ENCODE assay signal across 10 cellular contexts in the genomic region with DNA sequence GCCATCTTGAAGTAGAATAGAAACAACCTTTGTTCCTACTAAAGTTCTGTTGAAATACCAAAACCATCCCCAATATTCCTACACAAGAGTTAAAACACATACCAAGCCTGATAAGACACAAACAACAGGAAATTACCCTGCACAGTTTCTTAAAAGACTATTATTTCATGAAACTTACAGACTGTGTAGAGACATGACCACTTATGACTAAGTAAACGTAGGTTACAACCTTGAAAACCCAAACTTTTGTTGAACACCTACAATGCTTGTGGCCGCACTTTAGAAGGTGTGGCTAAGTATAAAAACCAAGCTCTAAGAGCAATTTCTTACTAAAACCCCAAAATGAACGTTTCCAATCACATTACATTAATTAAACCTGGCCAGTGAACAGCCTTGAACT. TPM values are rescaled to one million over a fixed set of nuclear protein-coding genes. Genes with fewer than 3 reads are reported as not detected.
DNase-seq lines count a peak whose midpoint lies in the region; ATAC-seq, FAIRE-seq and TF ChIP-seq lines count a peak whose summit lies in the region.
"Had no signal": no experiment of that assay in that cellular context is flagged by ENCODE, and none has a peak within 500 bp of the region (broad histone marks: within the 10 kb centered on the region; RNA-seq: fewer than 3 reads in every experiment).

No MANE protein-coding gene starts in this region.

- POLR2A ChIA-PET in naive thymus-derived CD8-positive, alpha-beta T cell (lab: Charles Lee), result interaction anchor here (1.3 kb wide), 2 partner anchors 28 to 36 kb away, joined by 3 to 4 read pairs; no protein-coding TSS in a partner anchor
- POLR2A ChIA-PET in HEK293T (lab: Yijun Ruan, JAX), result no interaction called here

- no peaks in the 10 kb centered on the region for H3K36me3 Mint-ChIP-seq in chondrocyte (ENCODE audit: low read depth)
- no peaks in the 10 kb centered on the region for H3K36me3 Mint-ChIP-seq in naive thymus-derived CD8-positive, alpha-beta T cell

- peak overlapping the region; percentile 84 for H3K4me3 Mint-ChIP-seq in chondrocyte (ENCODE audit: unreplicated experiment)
- peak overlapping the region; percentile 69 to 94 (median 83) for H3K4me3 Mint-ChIP-seq in naive thymus-derived CD8-positive, alpha-beta T cell

- peak; percentile 86 for FAIRE-seq in D721Med (lab: Jason Lieb, UNC)

- H3K27ac Mint-ChIP-seq in chondrocyte (ENCODE audit: unreplicated experiment), result peak overlapping the region; percentile 94
- H3K27ac Mint-ChIP-seq in naive thymus-derived CD8-positive, alpha-beta T cell, result peak overlapping the region; percentile 11 to 86 (median 76)

- ATAC-seq in naive thymus-derived CD8-positive, alpha-beta T cell, result no peak
- ATAC-seq in HG03354 (IDR thresholded peaks at IDR 0.05; ENCODE audit: poor library complexity, severe bottlenecking, unreplicated experiment), result no peak

- CTCF ChIA-PET in HEK293T (lab: Yijun Ruan, JAX), result no interaction called here

- no peaks in the 10 kb centered on the region for H3K9me3 Mint-ChIP-seq in chondrocyte (ENCODE audit: low read depth)
- no peaks in the 10 kb centered on the region for H3K9me3 Mint-ChIP-seq in naive thymus-derived CD8-positive, alpha-beta T cell

- H3K27me3 Mint-ChIP-seq in chondrocyte (ENCODE audit: low read depth), result no peaks in the 10 kb centered on the region
- H3K27me3 Mint-ChIP-seq in naive thymus-derived CD8-positive, alpha-beta T cell, result no peaks in the 10 kb centered on the region

- H3K4me1 Mint-ChIP-seq in chondrocyte (ENCODE audit: low read depth), result peaks cover 40% of the 10 kb centered on the region
- peaks cover 37 to 68% (median 66%) of the 10 kb centered on the region in 4 donors for H3K4me1 Mint-ChIP-seq in naive thymus-derived CD8-positive, alpha-beta T cell

- DNase-seq in D721Med (ENCODE audit: insufficient read length, low spot score), result no peak
- peak; percentile 20 for DNase-seq in NCI-H226
- DNase-seq in chondrocyte (ENCODE audit: low spot score), result no peak
- peak in 3 of 10 donors; percentile 10 to 27 (median 19) for DNase-seq in naive thymus-derived CD8-positive, alpha-beta T cell
- no peak for DNase-seq in effector CD8-positive, alpha-beta T cell (lab: John Stamatoyannopoulos, UW)
- DNase-seq in NCI-H1436 (lab: John Stamatoyannopoulos, UW), result no peak
- DNase-seq in HEK293T (ENCODE audit: extremely low spot score), result no peak
- DNase-seq: activated CD4-positive, CD25-positive, alpha-beta regulatory T cell; stimulated activated naive CD4-positive, alpha-beta T cell treated with Interleukin-2 at 50 U/mL for 16 hours had no signal

- TF ChIP-seq CTCF in D721Med (IDR thresholded peaks at IDR 0.05; ENCODE audit: insufficient read depth, missing control alignments), result no peak
- TF ChIP-seq CTCF in chondrocyte (IDR thresholded peaks at IDR 0.05), result no peak

TF ChIP-seq in HEK293T, 16 proteins besides CTCF, POLR2A, EP300 and RAD21:
- TF ChIP-seq ELF4 (IDR thresholded peaks at IDR 0.05) (no peak), HDGF (IDR thresholded peaks at IDR 0.05; ENCODE audit: borderline replicate concordance) (no peak), FOXA1 (IDR thresholded peaks at IDR 0.05) (no peak), SUZ12 (IDR thresholded peaks at IDR 0.05) (no peak), ARNT (IDR thresholded peaks at IDR 0.05) (no peak), L3MBTL2 (conservative IDR thresholded peaks at IDR 0.05) (no peak), BHLHE40 (IDR thresholded peaks at IDR 0.05; ENCODE audit: borderline replicate concordance) (no peak), TARDBP (IDR thresholded peaks at IDR 0.05) (no peak), FOXK2 (IDR thresholded peaks at IDR 0.05) (no peak), CTBP1 (IDR thresholded peaks at IDR 0.05; ENCODE audit: borderline replicate concordance) (no peak), LEF1 (IDR thresholded peaks at IDR 0.05; ENCODE audit: borderline replicate concordance) (no peak), ZNF384 (IDR thresholded peaks at IDR 0.05) (no peak), NFRKB (IDR thresholded peaks at IDR 0.05) (no peak), SP1 (IDR thresholded peaks at IDR 0.05) (no peak), FOXM1 (IDR thresholded peaks at IDR 0.05; ENCODE audit: borderline replicate concordance) (no peak)
- TF ChIP-seq, protein P1, sequence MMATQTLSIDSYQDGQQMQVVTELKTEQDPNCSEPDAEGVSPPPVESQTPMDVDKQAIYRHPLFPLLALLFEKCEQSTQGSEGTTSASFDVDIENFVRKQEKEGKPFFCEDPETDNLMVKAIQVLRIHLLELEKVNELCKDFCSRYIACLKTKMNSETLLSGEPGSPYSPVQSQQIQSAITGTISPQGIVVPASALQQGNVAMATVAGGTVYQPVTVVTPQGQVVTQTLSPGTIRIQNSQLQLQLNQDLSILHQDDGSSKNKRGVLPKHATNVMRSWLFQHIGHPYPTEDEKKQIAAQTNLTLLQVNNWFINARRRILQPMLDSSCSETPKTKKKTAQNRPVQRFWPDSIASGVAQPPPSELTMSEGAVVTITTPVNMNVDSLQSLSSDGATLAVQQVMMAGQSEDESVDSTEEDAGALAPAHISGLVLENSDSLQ (IDR thresholded peaks at IDR 0.05), result no peak

RNA-seq across cellular contexts. Expression of a gene that starts 2.0 kb away (rescaled TPM):
- total RNA-seq in chondrocyte, result 122 to 151 TPM (median 149 TPM) in 3 replicates
- 100 to 1,000 TPM; 137 to 151 TPM for total RNA-seq in naive thymus-derived CD8-positive, alpha-beta T cell
- 100 to 1,000 TPM in 1 of 3 donors, 10 to 100 TPM in 2; 78.2 to 116 (median 89.6) TPM for polyA plus RNA-seq in naive thymus-derived CD8-positive, alpha-beta T cell
